ENCODE assay signal across 2 cellular contexts in the genomic region with DNA sequence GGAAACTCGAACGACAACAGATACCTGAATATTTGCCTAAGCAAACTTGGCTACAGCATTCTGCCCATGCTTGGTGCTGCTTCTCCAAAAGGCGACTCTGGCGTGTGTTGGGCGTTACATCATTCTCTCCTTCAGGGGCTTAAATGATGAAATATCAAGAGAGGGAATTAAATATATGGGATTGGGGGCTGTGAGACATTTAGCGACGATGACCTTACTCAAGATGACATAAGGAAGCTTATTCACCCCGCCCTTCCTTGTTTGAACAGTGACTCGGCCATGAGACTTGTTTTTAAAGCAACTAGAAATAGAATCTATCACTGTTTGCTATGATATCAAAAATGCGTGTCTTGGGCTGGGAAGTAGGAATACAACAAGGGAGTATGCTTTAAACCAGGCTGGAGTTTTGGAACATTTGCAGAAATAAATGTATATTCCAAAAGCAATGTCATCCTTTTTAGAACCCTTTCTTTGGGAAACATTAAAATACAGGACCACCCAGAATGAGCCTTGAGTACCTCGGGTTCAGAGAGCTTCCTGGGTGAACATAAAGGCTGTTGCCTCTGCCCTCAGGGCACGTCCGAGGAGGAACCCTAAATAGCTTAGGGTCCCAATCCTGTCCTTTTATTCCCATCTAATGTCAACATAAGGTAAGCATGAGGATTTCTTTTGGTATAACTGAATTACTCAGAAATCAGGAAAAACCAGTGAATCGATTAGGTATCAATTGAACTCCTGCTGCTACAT.
A peak's percentile ranks its signal among the peaks of the same experiment; 100 is the strongest.
TF ChIP-seq lines count a peak whose summit lies in the region.

No MANE protein-coding gene starts in this region.

TF ChIP-seq in A549, 52 proteins besides CTCF, POLR2A, EP300 and RAD21 (continued from another document and continues in another):
- TF ChIP-seq, protein P1, sequence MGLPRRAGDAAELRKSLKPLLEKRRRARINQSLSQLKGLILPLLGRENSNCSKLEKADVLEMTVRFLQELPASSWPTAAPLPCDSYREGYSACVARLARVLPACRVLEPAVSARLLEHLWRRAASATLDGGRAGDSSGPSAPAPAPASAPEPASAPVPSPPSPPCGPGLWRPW (IDR thresholded peaks at IDR 0.05): 0 out of 2 replicates have a peak, but pooled peaks have one; percentile 59
- TF ChIP-seq TFCP2L1 (CRISPR knock-in tag; IDR thresholded peaks at IDR 0.05): no peak
- TF ChIP-seq MYC (IDR thresholded peaks at IDR 0.05; ENCODE audit: borderline replicate concordance, low read length): no peak
- no peak; the same call in 1 of the 2 replicates for TF ChIP-seq RARB (CRISPR knock-in tag; IDR thresholded peaks at IDR 0.05)
- TF ChIP-seq RFX5 (IDR thresholded peaks at IDR 0.05): no peak
- no peak for TF ChIP-seq ESRRA (IDR thresholded peaks at IDR 0.05; ENCODE audit: borderline replicate concordance, low read length)
- peak; percentile 7; the same call in 1 of the 2 replicates for TF ChIP-seq FOXS1 (CRISPR knock-in tag; IDR thresholded peaks at IDR 0.05)
- TF ChIP-seq, protein P2, sequence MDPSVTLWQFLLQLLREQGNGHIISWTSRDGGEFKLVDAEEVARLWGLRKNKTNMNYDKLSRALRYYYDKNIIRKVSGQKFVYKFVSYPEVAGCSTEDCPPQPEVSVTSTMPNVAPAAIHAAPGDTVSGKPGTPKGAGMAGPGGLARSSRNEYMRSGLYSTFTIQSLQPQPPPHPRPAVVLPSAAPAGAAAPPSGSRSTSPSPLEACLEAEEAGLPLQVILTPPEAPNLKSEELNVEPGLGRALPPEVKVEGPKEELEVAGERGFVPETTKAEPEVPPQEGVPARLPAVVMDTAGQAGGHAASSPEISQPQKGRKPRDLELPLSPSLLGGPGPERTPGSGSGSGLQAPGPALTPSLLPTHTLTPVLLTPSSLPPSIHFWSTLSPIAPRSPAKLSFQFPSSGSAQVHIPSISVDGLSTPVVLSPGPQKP (IDR thresholded peaks at IDR 0.05; ENCODE audit: low read depth, low read length): no peak
- TF ChIP-seq POLR2AphosphoS2 (conservative IDR thresholded peaks at IDR 0.05; ENCODE audit: low read length): no peak
- peak; percentile 94 for TF ChIP-seq GATA3 (IDR thresholded peaks at IDR 0.05; ENCODE audit: borderline replicate concordance)
- no peak for TF ChIP-seq KDM5A (IDR thresholded peaks at IDR 0.05)
- TF ChIP-seq, protein P3, sequence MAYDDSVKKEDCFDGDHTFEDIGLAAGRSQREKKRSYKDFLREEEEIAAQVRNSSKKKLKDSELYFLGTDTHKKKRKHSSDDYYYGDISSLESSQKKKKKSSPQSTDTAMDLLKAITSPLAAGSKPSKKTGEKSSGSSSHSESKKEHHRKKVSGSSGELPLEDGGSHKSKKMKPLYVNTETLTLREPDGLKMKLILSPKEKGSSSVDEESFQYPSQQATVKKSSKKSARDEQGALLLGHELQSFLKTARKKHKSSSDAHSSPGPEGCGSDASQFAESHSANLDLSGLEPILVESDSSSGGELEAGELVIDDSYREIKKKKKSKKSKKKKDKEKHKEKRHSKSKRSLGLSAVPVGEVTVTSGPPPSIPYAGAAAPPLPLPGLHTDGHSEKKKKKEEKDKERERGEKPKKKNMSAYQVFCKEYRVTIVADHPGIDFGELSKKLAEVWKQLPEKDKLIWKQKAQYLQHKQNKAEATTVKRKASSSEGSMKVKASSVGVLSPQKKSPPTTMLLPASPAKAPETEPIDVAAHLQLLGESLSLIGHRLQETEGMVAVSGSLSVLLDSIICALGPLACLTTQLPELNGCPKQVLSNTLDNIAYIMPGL (CRISPR knock-in tag; IDR thresholded peaks at IDR 0.05; ENCODE audit: borderline replicate concordance): no peak
- TF ChIP-seq NPAS2 (CRISPR knock-in tag; IDR thresholded peaks at IDR 0.05; ENCODE audit: borderline replicate concordance): no peak
- TF ChIP-seq MAZ (IDR thresholded peaks at IDR 0.05; ENCODE audit: borderline replicate concordance, low read depth, low read length): no peak
- no peak for TF ChIP-seq BHLHE40 (IDR thresholded peaks at IDR 0.05; ENCODE audit: low read depth, low read length)
- TF ChIP-seq, protein P4, sequence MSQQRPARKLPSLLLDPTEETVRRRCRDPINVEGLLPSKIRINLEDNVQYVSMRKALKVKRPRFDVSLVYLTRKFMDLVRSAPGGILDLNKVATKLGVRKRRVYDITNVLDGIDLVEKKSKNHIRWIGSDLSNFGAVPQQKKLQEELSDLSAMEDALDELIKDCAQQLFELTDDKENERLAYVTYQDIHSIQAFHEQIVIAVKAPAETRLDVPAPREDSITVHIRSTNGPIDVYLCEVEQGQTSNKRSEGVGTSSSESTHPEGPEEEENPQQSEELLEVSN (IDR thresholded peaks at IDR 0.05; ENCODE audit: borderline replicate concordance, low read depth): no peak
- TF ChIP-seq JUN (IDR thresholded peaks at IDR 0.05): peak; percentile 94 to 98; a peak in 4 of 5 replicates
- TF ChIP-seq KDM1A (IDR thresholded peaks at IDR 0.05; ENCODE audit: low read depth): no peak
- TF ChIP-seq NFE2L2 (conservative IDR thresholded peaks at IDR 0.05; ENCODE audit: low read length): peak; percentile 67
- TF ChIP-seq NR3C1 (IDR thresholded peaks at IDR 0.05): no peak
- no peak for TF ChIP-seq FOSB (CRISPR knock-in tag; IDR thresholded peaks at IDR 0.05)
- TF ChIP-seq, protein P5, sequence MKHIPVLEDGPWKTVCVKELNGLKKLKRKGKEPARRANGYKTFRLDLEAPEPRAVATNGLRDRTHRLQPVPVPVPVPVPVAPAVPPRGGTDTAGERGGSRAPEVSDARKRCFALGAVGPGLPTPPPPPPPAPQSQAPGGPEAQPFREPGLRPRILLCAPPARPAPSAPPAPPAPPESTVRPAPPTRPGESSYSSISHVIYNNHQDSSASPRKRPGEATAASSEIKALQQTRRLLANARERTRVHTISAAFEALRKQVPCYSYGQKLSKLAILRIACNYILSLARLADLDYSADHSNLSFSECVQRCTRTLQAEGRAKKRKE (CRISPR knock-in tag; IDR thresholded peaks at IDR 0.05; ENCODE audit: low read depth): no peak
- TF ChIP-seq HOXA7 (CRISPR knock-in tag; IDR thresholded peaks at IDR 0.05): no peak
- TF ChIP-seq CBX2 (IDR thresholded peaks at IDR 0.05; ENCODE audit: borderline replicate concordance, low read depth): no peak
- TF ChIP-seq HOXB5 (CRISPR knock-in tag; IDR thresholded peaks at IDR 0.05): no peak
- TF ChIP-seq SMC3 (IDR thresholded peaks at IDR 0.05): peak; percentile 68
- peak; percentile 89 for TF ChIP-seq FOSL2 (IDR thresholded peaks at IDR 0.05)
- TF ChIP-seq FOSL2 (CRISPR knock-in tag; IDR thresholded peaks at IDR 0.05): peak; percentile 96
- peak; percentile 36; the same call in 1 of the 2 replicates for TF ChIP-seq ZSCAN20 (CRISPR knock-in tag; IDR thresholded peaks at IDR 0.05)
- TF ChIP-seq JUNB (IDR thresholded peaks at IDR 0.05): peak; percentile 97
- no peak for TF ChIP-seq CHD2 (IDR thresholded peaks at IDR 0.05; ENCODE audit: low read length, partially characterized antibody)
- TF ChIP-seq, protein P6, sequence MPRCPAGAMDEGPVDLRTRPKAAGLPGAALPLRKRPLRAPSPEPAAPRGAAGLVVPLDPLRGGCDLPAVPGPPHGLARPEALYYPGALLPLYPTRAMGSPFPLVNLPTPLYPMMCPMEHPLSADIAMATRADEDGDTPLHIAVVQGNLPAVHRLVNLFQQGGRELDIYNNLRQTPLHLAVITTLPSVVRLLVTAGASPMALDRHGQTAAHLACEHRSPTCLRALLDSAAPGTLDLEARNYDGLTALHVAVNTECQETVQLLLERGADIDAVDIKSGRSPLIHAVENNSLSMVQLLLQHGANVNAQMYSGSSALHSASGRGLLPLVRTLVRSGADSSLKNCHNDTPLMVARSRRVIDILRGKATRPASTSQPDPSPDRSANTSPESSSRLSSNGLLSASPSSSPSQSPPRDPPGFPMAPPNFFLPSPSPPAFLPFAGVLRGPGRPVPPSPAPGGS (IDR thresholded peaks at IDR 0.05): peak; percentile 96
- TF ChIP-seq HOXB13 (CRISPR knock-in tag; IDR thresholded peaks at IDR 0.05; ENCODE audit: low read depth): 0 out of 2 replicates have a peak, but pooled peaks have one; percentile 9

TF ChIP-seq in HCT116, 20 proteins besides CTCF, POLR2A, EP300 and RAD21 (continued from another document):
- TF ChIP-seq, protein P7, sequence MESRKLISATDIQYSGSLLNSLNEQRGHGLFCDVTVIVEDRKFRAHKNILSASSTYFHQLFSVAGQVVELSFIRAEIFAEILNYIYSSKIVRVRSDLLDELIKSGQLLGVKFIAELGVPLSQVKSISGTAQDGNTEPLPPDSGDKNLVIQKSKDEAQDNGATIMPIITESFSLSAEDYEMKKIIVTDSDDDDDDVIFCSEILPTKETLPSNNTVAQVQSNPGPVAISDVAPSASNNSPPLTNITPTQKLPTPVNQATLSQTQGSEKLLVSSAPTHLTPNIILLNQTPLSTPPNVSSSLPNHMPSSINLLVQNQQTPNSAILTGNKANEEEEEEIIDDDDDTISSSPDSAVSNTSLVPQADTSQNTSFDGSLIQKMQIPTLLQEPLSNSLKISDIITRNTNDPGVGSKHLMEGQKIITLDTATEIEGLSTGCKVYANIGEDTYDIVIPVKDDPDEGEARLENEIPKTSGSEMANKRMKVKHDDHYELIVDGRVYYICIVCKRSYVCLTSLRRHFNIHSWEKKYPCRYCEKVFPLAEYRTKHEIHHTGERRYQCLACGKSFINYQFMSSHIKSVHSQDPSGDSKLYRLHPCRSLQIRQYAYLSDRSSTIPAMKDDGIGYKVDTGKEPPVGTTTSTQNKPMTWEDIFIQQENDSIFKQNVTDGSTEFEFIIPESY (IDR thresholded peaks at IDR 0.05; ENCODE audit: extremely low read depth, insufficient replicate concordance, low read length): peak; percentile 30
- no peak for TF ChIP-seq EZH2 (IDR thresholded peaks at IDR 0.05)
- TF ChIP-seq, protein P8, sequence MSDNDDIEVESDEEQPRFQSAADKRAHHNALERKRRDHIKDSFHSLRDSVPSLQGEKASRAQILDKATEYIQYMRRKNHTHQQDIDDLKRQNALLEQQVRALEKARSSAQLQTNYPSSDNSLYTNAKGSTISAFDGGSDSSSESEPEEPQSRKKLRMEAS (IDR thresholded peaks at IDR 0.05): no peak
